ENCODE assay signal across 1 cellular context in the genomic region with DNA sequence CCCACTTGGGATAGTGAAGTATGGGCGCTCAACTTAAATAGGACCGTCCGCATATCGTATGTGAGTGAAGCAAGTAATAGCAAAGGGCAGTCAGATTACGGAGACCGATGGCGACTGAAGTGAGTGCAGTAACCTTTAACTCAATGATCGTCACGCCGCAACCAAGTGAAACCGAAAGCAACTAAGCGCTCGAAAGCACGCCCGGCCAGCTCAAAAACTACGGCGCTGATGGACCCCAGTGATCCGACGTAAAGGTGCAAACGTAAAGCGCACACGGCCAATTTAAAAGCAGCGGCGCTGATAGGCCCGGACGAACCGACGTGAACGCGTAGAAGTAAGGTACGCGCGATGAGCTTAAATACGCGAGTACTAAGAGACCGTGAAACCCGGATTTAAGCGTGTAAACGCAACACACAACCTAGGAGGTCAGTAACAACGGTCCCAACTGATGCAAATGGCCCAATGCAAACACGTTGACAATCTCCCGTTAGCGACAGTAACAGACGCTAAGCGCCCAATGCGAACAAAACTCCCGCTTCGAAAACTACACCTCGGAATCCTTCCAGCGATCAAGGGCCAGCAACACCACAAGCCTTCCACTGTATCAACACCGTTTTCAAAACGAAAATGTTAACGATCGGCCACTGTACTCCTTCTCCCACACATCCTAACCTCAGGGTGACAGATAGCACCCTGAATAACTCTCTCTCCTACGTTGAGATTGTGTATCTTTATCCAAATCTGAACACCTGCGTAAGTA.
TF ChIP-seq lines count a peak whose summit lies in the region.

No MANE protein-coding gene starts in this region.

TF ChIP-seq in SK-N-SH, 30 proteins besides CTCF, POLR2A, EP300 and RAD21 (continued from another document):
- TF ChIP-seq, protein P1, sequence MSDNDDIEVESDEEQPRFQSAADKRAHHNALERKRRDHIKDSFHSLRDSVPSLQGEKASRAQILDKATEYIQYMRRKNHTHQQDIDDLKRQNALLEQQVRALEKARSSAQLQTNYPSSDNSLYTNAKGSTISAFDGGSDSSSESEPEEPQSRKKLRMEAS (IDR thresholded peaks at IDR 0.05; ENCODE audit: low read depth): peak; percentile 56; the same call in 1 of the 2 replicates
- TF ChIP-seq SMC3 (IDR thresholded peaks at IDR 0.05; ENCODE audit: low read depth, low read length): no peak
- TF ChIP-seq RXRA (IDR thresholded peaks at IDR 0.05; ENCODE audit: borderline replicate concordance, low read depth): no peak
- TF ChIP-seq NFIC (IDR thresholded peaks at IDR 0.05; ENCODE audit: borderline replicate concordance): peak; percentile 31; the same call in 1 of the 2 replicates
- TF ChIP-seq, protein P2, sequence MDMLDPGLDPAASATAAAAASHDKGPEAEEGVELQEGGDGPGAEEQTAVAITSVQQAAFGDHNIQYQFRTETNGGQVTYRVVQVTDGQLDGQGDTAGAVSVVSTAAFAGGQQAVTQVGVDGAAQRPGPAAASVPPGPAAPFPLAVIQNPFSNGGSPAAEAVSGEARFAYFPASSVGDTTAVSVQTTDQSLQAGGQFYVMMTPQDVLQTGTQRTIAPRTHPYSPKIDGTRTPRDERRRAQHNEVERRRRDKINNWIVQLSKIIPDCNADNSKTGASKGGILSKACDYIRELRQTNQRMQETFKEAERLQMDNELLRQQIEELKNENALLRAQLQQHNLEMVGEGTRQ (IDR thresholded peaks at IDR 0.05; ENCODE audit: borderline replicate concordance, low read depth, low read length): peak; percentile 41; the same call in 1 of the 2 replicates
- no peak for TF ChIP-seq YY1 (IDR thresholded peaks at IDR 0.05; ENCODE audit: low read depth)
- TF ChIP-seq MXI1 (IDR thresholded peaks at IDR 0.05; ENCODE audit: low read depth, low read length): peak; percentile 45; the same call in 1 of the 2 replicates
- peak; percentile 100 for TF ChIP-seq POLR2AphosphoS5 (IDR thresholded peaks at IDR 0.05; ENCODE audit: low read depth, low read length)
- TF ChIP-seq FOXM1 (IDR thresholded peaks at IDR 0.05; ENCODE audit: low read depth): no peak
- TF ChIP-seq, protein P3, sequence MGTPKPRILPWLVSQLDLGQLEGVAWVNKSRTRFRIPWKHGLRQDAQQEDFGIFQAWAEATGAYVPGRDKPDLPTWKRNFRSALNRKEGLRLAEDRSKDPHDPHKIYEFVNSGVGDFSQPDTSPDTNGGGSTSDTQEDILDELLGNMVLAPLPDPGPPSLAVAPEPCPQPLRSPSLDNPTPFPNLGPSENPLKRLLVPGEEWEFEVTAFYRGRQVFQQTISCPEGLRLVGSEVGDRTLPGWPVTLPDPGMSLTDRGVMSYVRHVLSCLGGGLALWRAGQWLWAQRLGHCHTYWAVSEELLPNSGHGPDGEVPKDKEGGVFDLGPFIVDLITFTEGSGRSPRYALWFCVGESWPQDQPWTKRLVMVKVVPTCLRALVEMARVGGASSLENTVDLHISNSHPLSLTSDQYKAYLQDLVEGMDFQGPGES (IDR thresholded peaks at IDR 0.05; ENCODE audit: low read depth, low read length): peak; percentile 9; the same call in 1 of the 2 replicates
- TF ChIP-seq RFX5 (IDR thresholded peaks at IDR 0.05; ENCODE audit: low read length): no peak
- peak; percentile 32; the same call in 1 of the 2 replicates for TF ChIP-seq FOSL2 (IDR thresholded peaks at IDR 0.05; ENCODE audit: borderline replicate concordance, low read depth)
- peak; percentile 75 for TF ChIP-seq JUND (IDR thresholded peaks at IDR 0.05)
- peak; percentile 63 for TF ChIP-seq TCF12 (IDR thresholded peaks at IDR 0.05)
- no peak; the same call in 1 of the 2 replicates for TF ChIP-seq FOXJ3 (CRISPR knock-in tag; IDR thresholded peaks at IDR 0.05)
- peak; percentile 70 for TF ChIP-seq ELF1 (IDR thresholded peaks at IDR 0.05)
- TF ChIP-seq TAF1 (IDR thresholded peaks at IDR 0.05; ENCODE audit: borderline replicate concordance, low read depth, low read length): peak; percentile 72
- TF ChIP-seq, protein P4, sequence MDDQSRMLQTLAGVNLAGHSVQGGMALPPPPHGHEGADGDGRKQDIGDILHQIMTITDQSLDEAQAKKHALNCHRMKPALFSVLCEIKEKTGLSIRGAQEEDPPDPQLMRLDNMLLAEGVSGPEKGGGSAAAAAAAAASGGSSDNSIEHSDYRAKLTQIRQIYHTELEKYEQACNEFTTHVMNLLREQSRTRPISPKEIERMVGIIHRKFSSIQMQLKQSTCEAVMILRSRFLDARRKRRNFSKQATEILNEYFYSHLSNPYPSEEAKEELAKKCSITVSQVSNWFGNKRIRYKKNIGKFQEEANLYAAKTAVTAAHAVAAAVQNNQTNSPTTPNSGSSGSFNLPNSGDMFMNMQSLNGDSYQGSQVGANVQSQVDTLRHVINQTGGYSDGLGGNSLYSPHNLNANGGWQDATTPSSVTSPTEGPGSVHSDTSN (IDR thresholded peaks at IDR 0.05): peak; percentile 82
- TF ChIP-seq, protein P5, sequence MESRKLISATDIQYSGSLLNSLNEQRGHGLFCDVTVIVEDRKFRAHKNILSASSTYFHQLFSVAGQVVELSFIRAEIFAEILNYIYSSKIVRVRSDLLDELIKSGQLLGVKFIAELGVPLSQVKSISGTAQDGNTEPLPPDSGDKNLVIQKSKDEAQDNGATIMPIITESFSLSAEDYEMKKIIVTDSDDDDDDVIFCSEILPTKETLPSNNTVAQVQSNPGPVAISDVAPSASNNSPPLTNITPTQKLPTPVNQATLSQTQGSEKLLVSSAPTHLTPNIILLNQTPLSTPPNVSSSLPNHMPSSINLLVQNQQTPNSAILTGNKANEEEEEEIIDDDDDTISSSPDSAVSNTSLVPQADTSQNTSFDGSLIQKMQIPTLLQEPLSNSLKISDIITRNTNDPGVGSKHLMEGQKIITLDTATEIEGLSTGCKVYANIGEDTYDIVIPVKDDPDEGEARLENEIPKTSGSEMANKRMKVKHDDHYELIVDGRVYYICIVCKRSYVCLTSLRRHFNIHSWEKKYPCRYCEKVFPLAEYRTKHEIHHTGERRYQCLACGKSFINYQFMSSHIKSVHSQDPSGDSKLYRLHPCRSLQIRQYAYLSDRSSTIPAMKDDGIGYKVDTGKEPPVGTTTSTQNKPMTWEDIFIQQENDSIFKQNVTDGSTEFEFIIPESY (IDR thresholded peaks at IDR 0.05; ENCODE audit: borderline replicate concordance, low read depth): peak; percentile 94
- TF ChIP-seq MEF2A (IDR thresholded peaks at IDR 0.05; ENCODE audit: borderline replicate concordance, low read depth): peak; percentile 58; the same call in 1 of the 2 replicates
- peak; percentile 89 for TF ChIP-seq TEAD4 (IDR thresholded peaks at IDR 0.05; ENCODE audit: borderline replicate concordance, insufficient read depth)
- TF ChIP-seq NRF1 (IDR thresholded peaks at IDR 0.05; ENCODE audit: low read depth, low read length): no peak
- peak; percentile 84 for TF ChIP-seq CHD2 (IDR thresholded peaks at IDR 0.05; ENCODE audit: low read length, partially characterized antibody)
- TF ChIP-seq EZH2phosphoT487 (IDR thresholded peaks at IDR 0.05; ENCODE audit: borderline replicate concordance, low read depth): no peak
- TF ChIP-seq, protein P6, sequence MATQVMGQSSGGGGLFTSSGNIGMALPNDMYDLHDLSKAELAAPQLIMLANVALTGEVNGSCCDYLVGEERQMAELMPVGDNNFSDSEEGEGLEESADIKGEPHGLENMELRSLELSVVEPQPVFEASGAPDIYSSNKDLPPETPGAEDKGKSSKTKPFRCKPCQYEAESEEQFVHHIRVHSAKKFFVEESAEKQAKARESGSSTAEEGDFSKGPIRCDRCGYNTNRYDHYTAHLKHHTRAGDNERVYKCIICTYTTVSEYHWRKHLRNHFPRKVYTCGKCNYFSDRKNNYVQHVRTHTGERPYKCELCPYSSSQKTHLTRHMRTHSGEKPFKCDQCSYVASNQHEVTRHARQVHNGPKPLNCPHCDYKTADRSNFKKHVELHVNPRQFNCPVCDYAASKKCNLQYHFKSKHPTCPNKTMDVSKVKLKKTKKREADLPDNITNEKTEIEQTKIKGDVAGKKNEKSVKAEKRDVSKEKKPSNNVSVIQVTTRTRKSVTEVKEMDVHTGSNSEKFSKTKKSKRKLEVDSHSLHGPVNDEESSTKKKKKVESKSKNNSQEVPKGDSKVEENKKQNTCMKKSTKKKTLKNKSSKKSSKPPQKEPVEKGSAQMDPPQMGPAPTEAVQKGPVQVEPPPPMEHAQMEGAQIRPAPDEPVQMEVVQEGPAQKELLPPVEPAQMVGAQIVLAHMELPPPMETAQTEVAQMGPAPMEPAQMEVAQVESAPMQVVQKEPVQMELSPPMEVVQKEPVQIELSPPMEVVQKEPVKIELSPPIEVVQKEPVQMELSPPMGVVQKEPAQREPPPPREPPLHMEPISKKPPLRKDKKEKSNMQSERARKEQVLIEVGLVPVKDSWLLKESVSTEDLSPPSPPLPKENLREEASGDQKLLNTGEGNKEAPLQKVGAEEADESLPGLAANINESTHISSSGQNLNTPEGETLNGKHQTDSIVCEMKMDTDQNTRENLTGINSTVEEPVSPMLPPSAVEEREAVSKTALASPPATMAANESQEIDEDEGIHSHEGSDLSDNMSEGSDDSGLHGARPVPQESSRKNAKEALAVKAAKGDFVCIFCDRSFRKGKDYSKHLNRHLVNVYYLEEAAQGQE (IDR thresholded peaks at IDR 0.05; ENCODE audit: low read depth, low read length): peak; percentile 83
- TF ChIP-seq RCOR1 (IDR thresholded peaks at IDR 0.05; ENCODE audit: low read length): no peak
- TF ChIP-seq, protein P7, sequence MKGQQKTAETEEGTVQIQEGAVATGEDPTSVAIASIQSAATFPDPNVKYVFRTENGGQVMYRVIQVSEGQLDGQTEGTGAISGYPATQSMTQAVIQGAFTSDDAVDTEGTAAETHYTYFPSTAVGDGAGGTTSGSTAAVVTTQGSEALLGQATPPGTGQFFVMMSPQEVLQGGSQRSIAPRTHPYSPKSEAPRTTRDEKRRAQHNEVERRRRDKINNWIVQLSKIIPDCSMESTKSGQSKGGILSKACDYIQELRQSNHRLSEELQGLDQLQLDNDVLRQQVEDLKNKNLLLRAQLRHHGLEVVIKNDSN (IDR thresholded peaks at IDR 0.05; ENCODE audit: borderline replicate concordance, low read depth): no peak
